In the genomic region with DNA sequence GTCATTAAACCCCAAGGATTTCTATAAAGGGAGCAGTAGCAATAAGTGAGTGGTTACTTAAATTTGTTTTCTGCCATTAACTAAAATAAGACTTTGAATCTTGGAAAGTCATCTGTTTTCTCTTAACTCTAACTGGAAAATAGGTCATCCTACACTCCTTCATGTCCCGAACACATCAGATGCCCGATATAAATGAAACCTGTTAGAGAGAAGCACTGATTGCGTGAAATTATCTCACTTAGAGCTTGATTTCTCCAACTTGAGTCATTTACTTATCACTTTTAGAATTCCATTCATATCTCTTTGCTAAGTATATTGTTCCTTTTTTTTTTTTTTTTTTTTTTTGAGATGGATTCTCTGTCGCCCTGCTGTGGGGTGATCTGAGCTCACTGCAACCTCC, we compare ENCODE assay signal across 15 cellular contexts.
"Had no signal": no experiment of that assay in that cellular context is flagged by ENCODE, and none has a peak within 500 bp of the region (broad histone marks: within the 10 kb centered on the region; RNA-seq: fewer than 3 reads in every experiment).

No MANE protein-coding gene starts in this region.

- H3K4me3 ChIP-seq: ascending aorta, gastrocnemius medialis had no signal

- H3K4me1 ChIP-seq: ascending aorta had no signal

- H3K9me3 ChIP-seq: ascending aorta, gastrocnemius medialis, neutrophil had no signal

- H3K27me3 ChIP-seq: ascending aorta, gastrocnemius medialis, neutrophil had no signal

- ATAC-seq: effector memory CD8-positive, alpha-beta T cell; gastrocnemius medialis; natural killer cell; stimulated activated naive B cell treated with anti-CD40 and anti-IgM and Interleukin-4, amounts not matched to agents 10 μg/mL and 1 μg/mL and 100 μg/mL, for 72 hours; WTC11 had no signal

- H3K27ac ChIP-seq: ascending aorta, epithelial cell of prostate, gastrocnemius medialis, neutrophil had no signal

- DNase-seq: activated CD4-positive, alpha-beta memory T cell treated with anti-CD3 and anti-CD28 coated beads, Interleukin-2, amount 10 ng/mL, durations not matched to agents 7 days and 5 days; activated CD4-positive, alpha-beta T cell treated with anti-CD3 and anti-CD28 coated beads for 48 hours; activated naive CD4-positive, alpha-beta T cell treated with anti-CD3 and anti-CD28 coated beads for 36 hours; activated T-cell treated with anti-CD3 and anti-CD28 coated beads, Interleukin-2, amount 50 U/mL, for 24 hours; effector memory CD8-positive, alpha-beta T cell; gastrocnemius medialis; kidney glomerular epithelial cell; mesendoderm; natural killer cell; stimulated activated naive B cell treated with anti-CD40 and anti-IgM and Interleukin-4, amounts not matched to agents 10 μg/mL and 1 μg/mL and 100 μg/mL, for 72 hours had no signal

- FAIRE-seq: TTC549 had no signal
